In genomic region chr5:138464388-138465287, GRCh38 we compare ENCODE assay signal across 8 cellular contexts. TPM values are rescaled to one million over a fixed set of nuclear protein-coding genes. Genes with fewer than 3 reads are reported as not detected.
DNase-seq lines count a peak whose midpoint lies in the region; ATAC-seq and TF ChIP-seq lines count a peak whose summit lies in the region.

No MANE protein-coding gene starts in this region.

- H2AFZ ChIP-seq in PC-3 (ENCODE audit: low read length): peak overlapping the region; percentile 90

- TF ChIP-seq CTCF in PC-3 (conservative IDR thresholded peaks at IDR 0.05; ENCODE audit: low read depth, low read length): 0 out of 2 replicates have a peak, but pooled peaks have one; percentile 34
- TF ChIP-seq CTCF in epithelial cell of proximal tubule (conservative IDR thresholded peaks at IDR 0.05; ENCODE audit: low read depth, low read length): peak; percentile 2

- in situ Hi-C loops in KBM-7 (cut with MboI; ENCODE audit: low pct_unique_long_range_greater_than_20kb, low sequenced_read_pairs): no loop called here

- peaks cover 33% of the 10 kb centered on the region for H3K36me3 Mint-ChIP-seq in activated T-cell treated with anti-CD3 and anti-CD28 coated beads, Interleukin-2, amount 50 U/mL, for 24 hours (ENCODE audit: low read depth)

- peak; percentile 96 for DNase-seq in DMS53 treated with DMSO at 0.1 percent for 48 hours (lab: John Stamatoyannopoulos, UW; ENCODE audit: unreplicated experiment)
- DNase-seq in KBM-7: peak; percentile 99
- DNase-seq in PC-3: peak; percentile 96
- peak; percentile 97 for DNase-seq in activated T-cell treated with anti-CD3 and anti-CD28 coated beads, Interleukin-2, amount 50 U/mL, for 24 hours
- DNase-seq in epithelial cell of proximal tubule (ENCODE audit: low read depth): peak; percentile 87
- DNase-seq in stimulated activated CD8-positive, alpha-beta memory T cell treated with anti-CD3 and anti-CD28 coated beads, Interleukin-4, amount 100 ng/mL, for 4 hours (ENCODE audit: low read depth in 2 of 2, low spot score in 1 of 2): peak; percentile 87 to 93

- intact Hi-C loops in PC-3 (cut with micrococcal nuclease): loop anchor here (1.0 kb wide), 3 partner anchors 28 to 79 kb away; partner anchors contain the start of gene ETF1

- no TSS peak for BruUV-seq in PC-3 (replicated peaks; lab: Mats Ljungman, UMichigan)

- CTCF ChIA-PET in PC-3 (lab: Charles Lee): interaction anchor here (1.1 to 1.2 kb wide), 2 partner anchors 39 to 40 kb away, joined by 4 to 6 read pairs; no protein-coding TSS in a partner anchor

- H3K27me3 ChIP-seq in PC-3 (ENCODE audit: low read length) (peaks cover 16% of the 10 kb centered on the region), mucosa of rectum (ENCODE audit: control insufficient read depth in 2 of 2, insufficient read depth in 2 of 2, low read length in 2 of 2) (no peaks in the 10 kb centered on the region)

- H3K27me3 Mint-ChIP-seq in activated T-cell treated with anti-CD3 and anti-CD28 coated beads, Interleukin-2, amount 50 U/mL, for 24 hours: no peaks in the 10 kb centered on the region

- H3K9ac ChIP-seq in PC-3 (ENCODE audit: low read length) (peak overlapping the region; percentile 81), mucosa of rectum (ENCODE audit: low read depth in 1 of 2, low read length in 2 of 2) (peak overlapping the region; percentile 87 to 93)

- POLR2A ChIA-PET in PC-3 (lab: Charles Lee; ENCODE audit: unreplicated experiment): interaction anchor here (0.8 kb wide), 1 partner anchor 26 kb away, joined by 5 read pairs; no protein-coding TSS in a partner anchor

- ATAC-seq in GM21723 (IDR thresholded peaks at IDR 0.05; ENCODE audit: unreplicated experiment) (peak; percentile 77), PC-3 (peak; percentile 82)

- H3K4me1 Mint-ChIP-seq in activated T-cell treated with anti-CD3 and anti-CD28 coated beads, Interleukin-2, amount 50 U/mL, for 24 hours (ENCODE audit: low read depth): peaks cover 55% of the 10 kb centered on the region

- H3F3A ChIP-seq in PC-3 (ENCODE audit: low read length, unreplicated experiment): no peaks in the 10 kb centered on the region

- H3K9me3 ChIP-seq in PC-3 (ENCODE audit: low read length): no peaks in the 10 kb centered on the region
- H3K9me3 ChIP-seq in mucosa of rectum (ENCODE audit: control insufficient read depth in 2 of 2, low read length in 2 of 2): no peaks in the 10 kb centered on the region

- H3K27ac Mint-ChIP-seq in activated T-cell treated with anti-CD3 and anti-CD28 coated beads, Interleukin-2, amount 50 U/mL, for 24 hours: peak overlapping the region; percentile 95

- H3K4me3 ChIP-seq in PC-3 (ENCODE audit: low read length) (peak overlapping the region; percentile 71), epithelial cell of proximal tubule (ENCODE audit: low read depth, low read length) (peak overlapping the region; percentile 87), mucosa of rectum (ENCODE audit: low read length in 2 of 2) (peak overlapping the region; percentile 76 to 90)

- peak overlapping the region; percentile 85 for H3K4me3 Mint-ChIP-seq in activated T-cell treated with anti-CD3 and anti-CD28 coated beads, Interleukin-2, amount 50 U/mL, for 24 hours

- H3K27ac ChIP-seq in PC-3 (ENCODE audit: low read length): peak overlapping the region; percentile 68
- peak overlapping the region; percentile 95 to 100 for H3K27ac ChIP-seq in mucosa of rectum (ENCODE audit: low read depth in 2 of 2, low read length in 2 of 2)

- no peaks in the 10 kb centered on the region for H3K36me3 ChIP-seq in PC-3 (ENCODE audit: low read depth, low read length)
- H3K36me3 ChIP-seq in mucosa of rectum (ENCODE audit: control insufficient read depth in 2 of 2, insufficient read depth in 2 of 2, low read length in 2 of 2): peaks cover 3 to 4% of the 10 kb centered on the region in 2 donors

- no peaks in the 10 kb centered on the region for H3K9me3 Mint-ChIP-seq in activated T-cell treated with anti-CD3 and anti-CD28 coated beads, Interleukin-2, amount 50 U/mL, for 24 hours

- peak overlapping the region; percentile 98 for H3K4me2 ChIP-seq in PC-3 (ENCODE audit: low read length)

- no peaks in the 10 kb centered on the region for H3K9me2 ChIP-seq in PC-3 (replicated peaks; ENCODE audit: low read length)

- no peaks in the 10 kb centered on the region for H3K79me2 ChIP-seq in PC-3 (ENCODE audit: low read length)

- no peaks in the 10 kb centered on the region for H4K20me1 ChIP-seq in PC-3 (ENCODE audit: low read length)

- H3K4me1 ChIP-seq in PC-3 (ENCODE audit: insufficient read depth, low read length) (peaks cover 5% of the 10 kb centered on the region), mucosa of rectum (ENCODE audit: control insufficient read depth in 2 of 2, insufficient read depth in 2 of 2, low read length in 2 of 2) (peaks cover 23 to 27% of the 10 kb centered on the region in 2 donors)

RNA-seq across cellular contexts. Expression of gene EGR1, which starts 0.6 kb away (rescaled TPM):
- total RNA-seq in PC-3 (2014; rRNA removed) (1.5 and 1.9 TPM in 2 replicates), epithelial cell of proximal tubule (2.2 and 6.7 TPM in 2 replicates)

RNA-seq across cellular contexts. Expression of gene REEP2, which starts 25.8 kb away (rescaled TPM):
- total RNA-seq in PC-3 (2014; rRNA removed) (2.4 and 2.5 TPM in 2 replicates), epithelial cell of proximal tubule (9.9 and 30.6 TPM in 2 replicates)

Comparison
In these comparisons a context has a peak if more than half of its experiments do, and no peak if none do; other contexts are left out.
1. Peak in every context shown above with its lines: DNase-seq, ATAC-seq, H3K4me3 ChIP-seq and H3K27ac ChIP-seq.